Comparison of ENCODE assay signal across 8 cellular contexts in genomic region chr1:110524311-110525249, GRCh38. TPM values are rescaled to one million over a fixed set of nuclear protein-coding genes. Genes with fewer than 3 reads are reported as not detected.
DNase-seq lines count a peak whose midpoint lies in the region; ATAC-seq and TF ChIP-seq lines count a peak whose summit lies in the region.

No MANE protein-coding gene starts in this region.

- H3K36me3 ChIP-seq in WERI-Rb-1 = no peaks in the 10 kb centered on the region
- H3K36me3 ChIP-seq in left lung = no peaks in the 10 kb centered on the region

- DNase-seq in NCI-H524 (lab: John Stamatoyannopoulos, UW) (peak; percentile 52 to 71), NCI-H524 treated with DMSO at 0.1 percent for 48 hours (lab: John Stamatoyannopoulos, UW) (no peak), NCI-H2081 treated with DMSO at 0.1 percent for 48 hours (lab: John Stamatoyannopoulos, UW) (peak; percentile 7), WERI-Rb-1 (peak; percentile 72), left lung (peak in 1 of 2 donors; percentile 50)
- DNase-seq in central memory CD4-positive, alpha-beta T cell = peak; percentile 30
- peak; percentile 13 for DNase-seq in stimulated activated CD8-positive, alpha-beta memory T cell treated with anti-CD3 and anti-CD28 coated beads, Interleukin-12 subunit alpha, Interleukin-12 subunit beta, amount 100 ng/mL, for 1 hour (ENCODE audit: low read depth)

- H3K9me3 ChIP-seq in WERI-Rb-1 (ENCODE audit: severe bottlenecking) (no peaks in the 10 kb centered on the region), left lung (no peaks in the 10 kb centered on the region)

- TF ChIP-seq CTCF in WERI-Rb-1 (IDR thresholded peaks at IDR 0.05; ENCODE audit: low read depth, low read length) = peak; percentile 99
- peak; percentile 47 to 49 for TF ChIP-seq CTCF in left lung (IDR thresholded peaks at IDR 0.05)

- H3K4me3 ChIP-seq in WERI-Rb-1 (ENCODE audit: low read depth, low read length) (peak overlapping the region; percentile 22), left lung (no peak overlapping the region)

- intact Hi-C loops in left lung (cut with DNase I) = loop anchor here in 1 of 2 donors (5.0 kb wide), 1 partner anchor 93 kb away; no protein-coding TSS in a partner anchor

- H3K27ac ChIP-seq in WERI-Rb-1 (peak overlapping the region; percentile 28), left lung (no peak overlapping the region)

- peak; percentile 83 for ATAC-seq in left lung
- ATAC-seq in GM21737 (IDR thresholded peaks at IDR 0.05; ENCODE audit: unreplicated experiment) = no peak

- H3K27me3 ChIP-seq in WERI-Rb-1 (ENCODE audit: insufficient read depth, low read depth, severe bottlenecking) (no peaks in the 10 kb centered on the region), left lung (peaks cover 0 to 67% of the 10 kb centered on the region in 2 donors)

- H3K4me1 ChIP-seq in left lung = no peaks in the 10 kb centered on the region

RNA-seq across cellular contexts. Expression of gene KCNA10, which starts 5.6 kb away (rescaled TPM):
- not detected for total RNA-seq in left lung
